Comparison of ENCODE assay signal across 1 cellular context in genomic region chr1:64962447-64962846, GRCh38.
TF ChIP-seq lines count a peak whose summit lies in the region.

No MANE protein-coding gene starts in this region.

TF ChIP-seq in GM12878, 131 proteins besides CTCF, POLR2A, EP300 and RAD21 (continued from another document and continues in another):
- no peak for TF ChIP-seq ETV6 (conservative IDR thresholded peaks at IDR 0.05 in 1 of 2, IDR thresholded peaks at IDR 0.05 in 1 of 2; ENCODE audit: borderline replicate concordance in 1 of 2, low read depth in 1 of 2)
- TF ChIP-seq, protein P1, sequence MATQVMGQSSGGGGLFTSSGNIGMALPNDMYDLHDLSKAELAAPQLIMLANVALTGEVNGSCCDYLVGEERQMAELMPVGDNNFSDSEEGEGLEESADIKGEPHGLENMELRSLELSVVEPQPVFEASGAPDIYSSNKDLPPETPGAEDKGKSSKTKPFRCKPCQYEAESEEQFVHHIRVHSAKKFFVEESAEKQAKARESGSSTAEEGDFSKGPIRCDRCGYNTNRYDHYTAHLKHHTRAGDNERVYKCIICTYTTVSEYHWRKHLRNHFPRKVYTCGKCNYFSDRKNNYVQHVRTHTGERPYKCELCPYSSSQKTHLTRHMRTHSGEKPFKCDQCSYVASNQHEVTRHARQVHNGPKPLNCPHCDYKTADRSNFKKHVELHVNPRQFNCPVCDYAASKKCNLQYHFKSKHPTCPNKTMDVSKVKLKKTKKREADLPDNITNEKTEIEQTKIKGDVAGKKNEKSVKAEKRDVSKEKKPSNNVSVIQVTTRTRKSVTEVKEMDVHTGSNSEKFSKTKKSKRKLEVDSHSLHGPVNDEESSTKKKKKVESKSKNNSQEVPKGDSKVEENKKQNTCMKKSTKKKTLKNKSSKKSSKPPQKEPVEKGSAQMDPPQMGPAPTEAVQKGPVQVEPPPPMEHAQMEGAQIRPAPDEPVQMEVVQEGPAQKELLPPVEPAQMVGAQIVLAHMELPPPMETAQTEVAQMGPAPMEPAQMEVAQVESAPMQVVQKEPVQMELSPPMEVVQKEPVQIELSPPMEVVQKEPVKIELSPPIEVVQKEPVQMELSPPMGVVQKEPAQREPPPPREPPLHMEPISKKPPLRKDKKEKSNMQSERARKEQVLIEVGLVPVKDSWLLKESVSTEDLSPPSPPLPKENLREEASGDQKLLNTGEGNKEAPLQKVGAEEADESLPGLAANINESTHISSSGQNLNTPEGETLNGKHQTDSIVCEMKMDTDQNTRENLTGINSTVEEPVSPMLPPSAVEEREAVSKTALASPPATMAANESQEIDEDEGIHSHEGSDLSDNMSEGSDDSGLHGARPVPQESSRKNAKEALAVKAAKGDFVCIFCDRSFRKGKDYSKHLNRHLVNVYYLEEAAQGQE (IDR thresholded peaks at IDR 0.05; ENCODE audit: low read depth, low read length): no peak
- no peak for TF ChIP-seq JUND (IDR thresholded peaks at IDR 0.05; ENCODE audit: low read depth, low read length)
- TF ChIP-seq STAT1 (conservative IDR thresholded peaks at IDR 0.05): no peak
- no peak for TF ChIP-seq ELK1 (IDR thresholded peaks at IDR 0.05; ENCODE audit: low read depth, low read length)
- TF ChIP-seq, protein P2, sequence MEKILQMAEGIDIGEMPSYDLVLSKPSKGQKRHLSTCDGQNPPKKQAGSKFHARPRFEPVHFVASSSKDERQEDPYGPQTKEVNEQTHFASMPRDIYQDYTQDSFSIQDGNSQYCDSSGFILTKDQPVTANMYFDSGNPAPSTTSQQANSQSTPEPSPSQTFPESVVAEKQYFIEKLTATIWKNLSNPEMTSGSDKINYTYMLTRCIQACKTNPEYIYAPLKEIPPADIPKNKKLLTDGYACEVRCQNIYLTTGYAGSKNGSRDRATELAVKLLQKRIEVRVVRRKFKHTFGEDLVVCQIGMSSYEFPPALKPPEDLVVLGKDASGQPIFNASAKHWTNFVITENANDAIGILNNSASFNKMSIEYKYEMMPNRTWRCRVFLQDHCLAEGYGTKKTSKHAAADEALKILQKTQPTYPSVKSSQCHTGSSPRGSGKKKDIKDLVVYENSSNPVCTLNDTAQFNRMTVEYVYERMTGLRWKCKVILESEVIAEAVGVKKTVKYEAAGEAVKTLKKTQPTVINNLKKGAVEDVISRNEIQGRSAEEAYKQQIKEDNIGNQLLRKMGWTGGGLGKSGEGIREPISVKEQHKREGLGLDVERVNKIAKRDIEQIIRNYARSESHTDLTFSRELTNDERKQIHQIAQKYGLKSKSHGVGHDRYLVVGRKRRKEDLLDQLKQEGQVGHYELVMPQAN (conservative IDR thresholded peaks at IDR 0.05): no peak
- TF ChIP-seq, protein P3, sequence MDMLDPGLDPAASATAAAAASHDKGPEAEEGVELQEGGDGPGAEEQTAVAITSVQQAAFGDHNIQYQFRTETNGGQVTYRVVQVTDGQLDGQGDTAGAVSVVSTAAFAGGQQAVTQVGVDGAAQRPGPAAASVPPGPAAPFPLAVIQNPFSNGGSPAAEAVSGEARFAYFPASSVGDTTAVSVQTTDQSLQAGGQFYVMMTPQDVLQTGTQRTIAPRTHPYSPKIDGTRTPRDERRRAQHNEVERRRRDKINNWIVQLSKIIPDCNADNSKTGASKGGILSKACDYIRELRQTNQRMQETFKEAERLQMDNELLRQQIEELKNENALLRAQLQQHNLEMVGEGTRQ (IDR thresholded peaks at IDR 0.05; ENCODE audit: borderline replicate concordance, low read depth, low read length): no peak
- TF ChIP-seq TBL1XR1 (IDR thresholded peaks at IDR 0.05; ENCODE audit: low read depth, low read length): no peak
- TF ChIP-seq HDGF (IDR thresholded peaks at IDR 0.05): 0 out of 2 replicates have a peak, but pooled peaks have one; percentile 32
- TF ChIP-seq POU2F2 (IDR thresholded peaks at IDR 0.05; ENCODE audit: borderline replicate concordance, low read depth, low read length): no peak
- TF ChIP-seq, protein P4, sequence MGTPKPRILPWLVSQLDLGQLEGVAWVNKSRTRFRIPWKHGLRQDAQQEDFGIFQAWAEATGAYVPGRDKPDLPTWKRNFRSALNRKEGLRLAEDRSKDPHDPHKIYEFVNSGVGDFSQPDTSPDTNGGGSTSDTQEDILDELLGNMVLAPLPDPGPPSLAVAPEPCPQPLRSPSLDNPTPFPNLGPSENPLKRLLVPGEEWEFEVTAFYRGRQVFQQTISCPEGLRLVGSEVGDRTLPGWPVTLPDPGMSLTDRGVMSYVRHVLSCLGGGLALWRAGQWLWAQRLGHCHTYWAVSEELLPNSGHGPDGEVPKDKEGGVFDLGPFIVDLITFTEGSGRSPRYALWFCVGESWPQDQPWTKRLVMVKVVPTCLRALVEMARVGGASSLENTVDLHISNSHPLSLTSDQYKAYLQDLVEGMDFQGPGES (IDR thresholded peaks at IDR 0.05): no peak
- TF ChIP-seq KLF5 (IDR thresholded peaks at IDR 0.05; ENCODE audit: partially characterized antibody): no peak
- TF ChIP-seq EED (IDR thresholded peaks at IDR 0.05; ENCODE audit: low read depth): peak; percentile 32; the same call in 1 of the 2 replicates
- TF ChIP-seq MTA3 (IDR thresholded peaks at IDR 0.05; ENCODE audit: borderline replicate concordance, low read length): no peak
- TF ChIP-seq NFIC (IDR thresholded peaks at IDR 0.05; ENCODE audit: low read depth, low read length): 0 out of 2 replicates have a peak, but pooled peaks have one; percentile 27
- TF ChIP-seq NR2F1 (conservative IDR thresholded peaks at IDR 0.05): no peak
- 0 out of 2 replicates have a peak, but pooled peaks have one; percentile 62 for TF ChIP-seq TCF3 (IDR thresholded peaks at IDR 0.05; ENCODE audit: borderline replicate concordance, insufficient read depth, low read depth, low read length)
- no peak for TF ChIP-seq CREB1 (IDR thresholded peaks at IDR 0.05; ENCODE audit: low read depth)
- TF ChIP-seq ZNF24 (IDR thresholded peaks at IDR 0.05): no peak
- TF ChIP-seq YBX1 (IDR thresholded peaks at IDR 0.05): no peak
- TF ChIP-seq, protein P5, sequence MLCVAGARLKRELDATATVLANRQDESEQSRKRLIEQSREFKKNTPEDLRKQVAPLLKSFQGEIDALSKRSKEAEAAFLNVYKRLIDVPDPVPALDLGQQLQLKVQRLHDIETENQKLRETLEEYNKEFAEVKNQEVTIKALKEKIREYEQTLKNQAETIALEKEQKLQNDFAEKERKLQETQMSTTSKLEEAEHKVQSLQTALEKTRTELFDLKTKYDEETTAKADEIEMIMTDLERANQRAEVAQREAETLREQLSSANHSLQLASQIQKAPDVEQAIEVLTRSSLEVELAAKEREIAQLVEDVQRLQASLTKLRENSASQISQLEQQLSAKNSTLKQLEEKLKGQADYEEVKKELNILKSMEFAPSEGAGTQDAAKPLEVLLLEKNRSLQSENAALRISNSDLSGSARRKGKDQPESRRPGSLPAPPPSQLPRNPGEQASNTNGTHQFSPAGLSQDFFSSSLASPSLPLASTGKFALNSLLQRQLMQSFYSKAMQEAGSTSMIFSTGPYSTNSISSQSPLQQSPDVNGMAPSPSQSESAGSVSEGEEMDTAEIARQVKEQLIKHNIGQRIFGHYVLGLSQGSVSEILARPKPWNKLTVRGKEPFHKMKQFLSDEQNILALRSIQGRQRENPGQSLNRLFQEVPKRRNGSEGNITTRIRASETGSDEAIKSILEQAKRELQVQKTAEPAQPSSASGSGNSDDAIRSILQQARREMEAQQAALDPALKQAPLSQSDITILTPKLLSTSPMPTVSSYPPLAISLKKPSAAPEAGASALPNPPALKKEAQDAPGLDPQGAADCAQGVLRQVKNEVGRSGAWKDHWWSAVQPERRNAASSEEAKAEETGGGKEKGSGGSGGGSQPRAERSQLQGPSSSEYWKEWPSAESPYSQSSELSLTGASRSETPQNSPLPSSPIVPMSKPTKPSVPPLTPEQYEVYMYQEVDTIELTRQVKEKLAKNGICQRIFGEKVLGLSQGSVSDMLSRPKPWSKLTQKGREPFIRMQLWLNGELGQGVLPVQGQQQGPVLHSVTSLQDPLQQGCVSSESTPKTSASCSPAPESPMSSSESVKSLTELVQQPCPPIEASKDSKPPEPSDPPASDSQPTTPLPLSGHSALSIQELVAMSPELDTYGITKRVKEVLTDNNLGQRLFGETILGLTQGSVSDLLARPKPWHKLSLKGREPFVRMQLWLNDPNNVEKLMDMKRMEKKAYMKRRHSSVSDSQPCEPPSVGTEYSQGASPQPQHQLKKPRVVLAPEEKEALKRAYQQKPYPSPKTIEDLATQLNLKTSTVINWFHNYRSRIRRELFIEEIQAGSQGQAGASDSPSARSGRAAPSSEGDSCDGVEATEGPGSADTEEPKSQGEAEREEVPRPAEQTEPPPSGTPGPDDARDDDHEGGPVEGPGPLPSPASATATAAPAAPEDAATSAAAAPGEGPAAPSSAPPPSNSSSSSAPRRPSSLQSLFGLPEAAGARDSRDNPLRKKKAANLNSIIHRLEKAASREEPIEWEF (IDR thresholded peaks at IDR 0.05; ENCODE audit: insufficient replicate concordance, low read depth, low read length): no peak
- TF ChIP-seq CHD2 (IDR thresholded peaks at IDR 0.05; ENCODE audit: borderline replicate concordance, low read depth, low read length): no peak
- TF ChIP-seq ATF2 (IDR thresholded peaks at IDR 0.05; ENCODE audit: low read length): no peak
- TF ChIP-seq MYB (IDR thresholded peaks at IDR 0.05; ENCODE audit: borderline replicate concordance, low read depth, low read length): no peak
- peak; percentile 51; the same call in 1 of the 2 replicates for TF ChIP-seq TCF12 (IDR thresholded peaks at IDR 0.05; ENCODE audit: low read depth, low read length)
- TF ChIP-seq CBX5 (IDR thresholded peaks at IDR 0.05; ENCODE audit: low read depth): no peak
- no peak for TF ChIP-seq KDM1A (IDR thresholded peaks at IDR 0.05; ENCODE audit: borderline replicate concordance)
- TF ChIP-seq IKZF2 (IDR thresholded peaks at IDR 0.05): no peak
- TF ChIP-seq ZBTB33 (IDR thresholded peaks at IDR 0.05): no peak
- TF ChIP-seq, protein P6, sequence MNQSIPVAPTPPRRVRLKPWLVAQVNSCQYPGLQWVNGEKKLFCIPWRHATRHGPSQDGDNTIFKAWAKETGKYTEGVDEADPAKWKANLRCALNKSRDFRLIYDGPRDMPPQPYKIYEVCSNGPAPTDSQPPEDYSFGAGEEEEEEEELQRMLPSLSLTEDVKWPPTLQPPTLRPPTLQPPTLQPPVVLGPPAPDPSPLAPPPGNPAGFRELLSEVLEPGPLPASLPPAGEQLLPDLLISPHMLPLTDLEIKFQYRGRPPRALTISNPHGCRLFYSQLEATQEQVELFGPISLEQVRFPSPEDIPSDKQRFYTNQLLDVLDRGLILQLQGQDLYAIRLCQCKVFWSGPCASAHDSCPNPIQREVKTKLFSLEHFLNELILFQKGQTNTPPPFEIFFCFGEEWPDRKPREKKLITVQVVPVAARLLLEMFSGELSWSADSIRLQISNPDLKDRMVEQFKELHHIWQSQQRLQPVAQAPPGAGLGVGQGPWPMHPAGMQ (IDR thresholded peaks at IDR 0.05; ENCODE audit: borderline replicate concordance): no peak
- no peak for TF ChIP-seq RELB (IDR thresholded peaks at IDR 0.05; ENCODE audit: low read depth)
- no peak for TF ChIP-seq BRCA1 (IDR thresholded peaks at IDR 0.05; ENCODE audit: low read depth, low read length)
- no peak for TF ChIP-seq ATF3 (IDR thresholded peaks at IDR 0.05; ENCODE audit: borderline replicate concordance, extremely low read depth, low read depth, low read length)
